1 cellular context compared by ENCODE assay signal in genomic region chr14:94144765-94145164, GRCh38.
TF ChIP-seq lines count a peak whose summit lies in the region.

No MANE protein-coding gene starts in this region.

TF ChIP-seq in HepG2, 621 proteins besides CTCF, POLR2A, EP300 and RAD21:
- TF ChIP-seq GABPB1 (CRISPR knock-in tag; IDR thresholded peaks at IDR 0.05), result peak; percentile 79
- no peak for TF ChIP-seq GATAD1 (CRISPR knock-in tag; IDR thresholded peaks at IDR 0.05)
- no peak for TF ChIP-seq ZNF773 (CRISPR knock-in tag; IDR thresholded peaks at IDR 0.05; ENCODE audit: borderline replicate concordance)
- TF ChIP-seq ZNF572 (CRISPR knock-in tag; IDR thresholded peaks at IDR 0.05), result 0 out of 2 replicates have a peak, but pooled peaks have one; percentile 43
- no peak for TF ChIP-seq ZNF142 (CRISPR knock-in tag; IDR thresholded peaks at IDR 0.05)
- TF ChIP-seq ZNF619 (CRISPR knock-in tag; IDR thresholded peaks at IDR 0.05), result no peak
- peak; percentile 67 for TF ChIP-seq TFE3 (CRISPR knock-in tag; IDR thresholded peaks at IDR 0.05)
- TF ChIP-seq DBP (CRISPR knock-in tag; IDR thresholded peaks at IDR 0.05; ENCODE audit: not compliant biosample characterization), result no peak
- no peak for TF ChIP-seq REPIN1 (CRISPR knock-in tag; IDR thresholded peaks at IDR 0.05; ENCODE audit: borderline replicate concordance, low read depth)
- peak; percentile 19; the same call in 1 of the 2 replicates for TF ChIP-seq GATAD2A (CRISPR knock-in tag; IDR thresholded peaks at IDR 0.05)
- TF ChIP-seq SUZ12 (IDR thresholded peaks at IDR 0.05; ENCODE audit: low read depth, low read length), result no peak
- TF ChIP-seq HMG20A (CRISPR knock-in tag; IDR thresholded peaks at IDR 0.05; ENCODE audit: borderline replicate concordance), result 0 out of 2 replicates have a peak, but pooled peaks have one; percentile 23
- no peak for TF ChIP-seq HNRNPUL1 (IDR thresholded peaks at IDR 0.05; ENCODE audit: low read depth, low read length)
- TF ChIP-seq ZNF761 (CRISPR knock-in tag; conservative IDR thresholded peaks at IDR 0.05), result no peak
- 0 out of 2 replicates have a peak, but pooled peaks have one; percentile 46 for TF ChIP-seq ELF3 (CRISPR knock-in tag; IDR thresholded peaks at IDR 0.05)
- TF ChIP-seq HHEX (CRISPR knock-in tag; IDR thresholded peaks at IDR 0.05), result no peak
- TF ChIP-seq GABPA (IDR thresholded peaks at IDR 0.05; ENCODE audit: low read depth, low read length), result no peak
- TF ChIP-seq GABPA (CRISPR knock-in tag; IDR thresholded peaks at IDR 0.05; ENCODE audit: low read depth), result peak; percentile 68
- TF ChIP-seq ZMAT5 (CRISPR knock-in tag; IDR thresholded peaks at IDR 0.05; ENCODE audit: borderline replicate concordance, low read depth), result no peak
- no peak for TF ChIP-seq TCF12 (IDR thresholded peaks at IDR 0.05)
- TF ChIP-seq TCF12 (CRISPR knock-in tag; IDR thresholded peaks at IDR 0.05), result no peak
- no peak for TF ChIP-seq ZFP37 (CRISPR knock-in tag; IDR thresholded peaks at IDR 0.05; ENCODE audit: borderline replicate concordance)
- TF ChIP-seq NR2F1 (CRISPR knock-in tag; IDR thresholded peaks at IDR 0.05), result peak in 1 of 2 experiments; percentile 62; a peak in 2 of 4 replicates
- TF ChIP-seq PITX1 (CRISPR knock-in tag; IDR thresholded peaks at IDR 0.05), result no peak
- no peak for TF ChIP-seq SIN3A (IDR thresholded peaks at IDR 0.05; ENCODE audit: borderline replicate concordance, low read depth, low read length)
- no peak for TF ChIP-seq PTBP1 (IDR thresholded peaks at IDR 0.05; ENCODE audit: low read depth, low read length, poor library complexity, severe bottlenecking)
- 0 out of 2 replicates have a peak, but pooled peaks have one; percentile 16 for TF ChIP-seq CEBPB (IDR thresholded peaks at IDR 0.05; ENCODE audit: borderline replicate concordance, low read depth, low read length)
- TF ChIP-seq RCOR2 (CRISPR knock-in tag; IDR thresholded peaks at IDR 0.05), result no peak
- peak; percentile 87 for TF ChIP-seq CEBPG (CRISPR knock-in tag; IDR thresholded peaks at IDR 0.05)
- peak; percentile 48; the same call in 1 of the 2 replicates for TF ChIP-seq KAT8 (CRISPR knock-in tag; IDR thresholded peaks at IDR 0.05)
- TF ChIP-seq ZSCAN20 (CRISPR knock-in tag; IDR thresholded peaks at IDR 0.05; ENCODE audit: borderline replicate concordance), result no peak
- TF ChIP-seq ATF4 (CRISPR knock-in tag; IDR thresholded peaks at IDR 0.05), result peak in 1 of 2 experiments; percentile 95; a peak in 2 of 4 replicates
- no peak for TF ChIP-seq KLF12 (CRISPR knock-in tag; IDR thresholded peaks at IDR 0.05; ENCODE audit: borderline replicate concordance)
- no peak for TF ChIP-seq ZSCAN5A (CRISPR knock-in tag; IDR thresholded peaks at IDR 0.05; ENCODE audit: borderline replicate concordance)
- no peak for TF ChIP-seq FOSL1 (CRISPR knock-in tag; IDR thresholded peaks at IDR 0.05; ENCODE audit: borderline replicate concordance)
- 0 out of 2 replicates have a peak, but pooled peaks have one; percentile 11 for TF ChIP-seq NR2F6 (IDR thresholded peaks at IDR 0.05)
- peak; percentile 41; the same call in 1 of the 2 replicates for TF ChIP-seq NR2F6 (CRISPR knock-in tag; IDR thresholded peaks at IDR 0.05)
